Comparison of ENCODE assay signal across 25 cellular contexts in genomic region chr5:127097288-127097687, GRCh38. TPM values are rescaled to one million over a fixed set of nuclear protein-coding genes. Genes with fewer than 3 reads are reported as not detected.
DNase-seq lines count a peak whose midpoint lies in the region; ATAC-seq and TF ChIP-seq lines count a peak whose summit lies in the region.
"Had no signal": no experiment of that assay in that cellular context is flagged by ENCODE, and none has a peak within 500 bp of the region (broad histone marks: within the 10 kb centered on the region; RNA-seq: fewer than 3 reads in every experiment).

No MANE protein-coding gene starts in this region.

- H4K91ac ChIP-seq in mesenchymal stem cell (ENCODE audit: low read length), result peak overlapping the region; percentile 21

- DNase-seq in EH (ENCODE audit: low read depth) (peak; percentile 81), HAP-1 (ENCODE audit: low spot score in 2 of 2) (peak; percentile 34 to 60), SK-MEL-5 (ENCODE audit: low read depth, low spot score) (peak; percentile 47), mesenchymal stem cell (no peak), NCI-H446 treated with DMSO at 0.1 percent for 48 hours (lab: John Stamatoyannopoulos, UW) (no peak), dorsolateral prefrontal cortex (no peak)
- DNase-seq: activated CD4-positive, alpha-beta T cell treated with anti-CD3 and anti-CD28 coated beads, Interleukin-2, amount 50 U/mL, for 1 hour; activated CD8-positive, alpha-beta memory T cell treated with anti-CD3 and anti-CD28 coated beads, Interleukin-2, amount 10 ng/mL, durations not matched to agents 7 days and 5 days; activated naive CD4-positive, alpha-beta T cell treated with anti-CD3 and anti-CD28 coated beads for 36 hours; amygdala; CD4-positive, CD25-positive, alpha-beta regulatory T cell; cortex of kidney; DMS 273 treated with DMSO at 0.1 percent for 48 hours; KG1; left ventricle myocardium superior; midbrain; naive thymus-derived CD8-positive, alpha-beta T cell; NCI-H187 treated with DMSO at 0.1 percent for 48 hours; NCI-H446; pancreas had no signal

- H3K23ac ChIP-seq in mesenchymal stem cell (ENCODE audit: low read length in 2 of 2), result no peak overlapping the region

- WGBS in mesenchymal stem cell, result 93% methylated on average over 3 of the region's 3 CpGs

- no peak overlapping the region for H2BK5ac ChIP-seq in mesenchymal stem cell (ENCODE audit: low read depth, low read length, poor library complexity, severe bottlenecking)

- H3K27ac ChIP-seq in mesenchymal stem cell (ENCODE audit: low read length, poor library complexity, severe bottlenecking), result no peak overlapping the region
- H3K27ac ChIP-seq in dorsolateral prefrontal cortex, result no peak overlapping the region
- H3K27ac ChIP-seq: cardiac muscle cell, pancreas, RWPE1, tibial nerve had no signal

- no peak overlapping the region for H3K4me3 ChIP-seq in HAP-1
- no peak overlapping the region for H3K4me3 ChIP-seq in mesenchymal stem cell (ENCODE audit: insufficient read depth in 1 of 2, low read depth in 1 of 2, low read length in 2 of 2)
- no peak overlapping the region for H3K4me3 ChIP-seq in dorsolateral prefrontal cortex
- H3K4me3 ChIP-seq: cardiac muscle cell, pancreas, tibial nerve had no signal

- H3K4ac ChIP-seq in mesenchymal stem cell (ENCODE audit: low read depth in 1 of 2, low read length in 2 of 2), result no peak overlapping the region

- no peak overlapping the region for H3K14ac ChIP-seq in mesenchymal stem cell (ENCODE audit: low read length in 2 of 2)

- H3K4me2 ChIP-seq in mesenchymal stem cell (ENCODE audit: low read length, poor library complexity, severe bottlenecking), result no peak overlapping the region

- TF ChIP-seq CTCF in dorsolateral prefrontal cortex (IDR thresholded peaks at IDR 0.05 in 54 of 56, conservative IDR thresholded peaks at IDR 0.05 in 2 of 56; ENCODE audit: low read depth in 1 of 56, partially characterized antibody in 56 of 56), result no peak

- no peaks in the 10 kb centered on the region for H3K27me3 ChIP-seq in HAP-1 (ENCODE audit: low read depth)
- peaks cover 5 to 19% of the 10 kb centered on the region in 2 experiments for H3K27me3 ChIP-seq in mesenchymal stem cell (ENCODE audit: control insufficient read depth in 1 of 2, insufficient read depth in 1 of 2, low read length in 2 of 2)
- peaks cover 0 to 70% (median 0%) of the 10 kb centered on the region in 45 donors for H3K27me3 ChIP-seq in dorsolateral prefrontal cortex
- H3K27me3 ChIP-seq: cardiac muscle cell, pancreas, tibial nerve had no signal

- H2BK120ac ChIP-seq in mesenchymal stem cell (ENCODE audit: low read depth, low read length), result no peak overlapping the region

- no peak overlapping the region for H2AK5ac ChIP-seq in mesenchymal stem cell (ENCODE audit: low read length, severe bottlenecking)

- intact Hi-C loops in dorsolateral prefrontal cortex (cut with DNase I), result no loop called here

- no peak overlapping the region for H3K18ac ChIP-seq in mesenchymal stem cell (ENCODE audit: low read depth in 1 of 2, low read length in 2 of 2)

- H3K9ac ChIP-seq in mesenchymal stem cell (ENCODE audit: low read length), result no peak overlapping the region

- H3K4me1 ChIP-seq in HAP-1, result peaks cover 2% of the 10 kb centered on the region; the same call in 1 of the 2 replicates
- no peaks in the 10 kb centered on the region for H3K4me1 ChIP-seq in mesenchymal stem cell (ENCODE audit: control insufficient read depth, insufficient read depth, low read depth, low read length)
- H3K4me1 ChIP-seq: pancreas, tibial nerve had no signal

- no peak overlapping the region for H2BK15ac ChIP-seq in mesenchymal stem cell (ENCODE audit: low read depth, poor library complexity, severe bottlenecking)

- H4K8ac ChIP-seq in mesenchymal stem cell (ENCODE audit: low read length), result no peak overlapping the region

- H2BK12ac ChIP-seq in mesenchymal stem cell (ENCODE audit: low read length in 2 of 2), result no peak overlapping the region

- in situ Hi-C loops in HAP-1 (cut with MboI; ENCODE audit: low sequenced_read_pairs), result no loop called here
- in situ Hi-C loops in SK-MEL-5 (cut with HindIII; ENCODE audit: low pct_unique_long_range_greater_than_20kb, low sequenced_read_pairs), result no loop called here

- no peak for ATAC-seq in HG03565 (IDR thresholded peaks at IDR 0.05; ENCODE audit: unreplicated experiment)
- ATAC-seq: activated CD8-positive, alpha-beta memory T cell treated with anti-CD3 and anti-CD28 coated beads, Interleukin-2, amount 10 ng/mL, durations not matched to agents 7 days and 5 days; left ventricle myocardium superior; naive thymus-derived CD8-positive, alpha-beta T cell; pancreas; sciatic nerve had no signal

- H3K79me1 ChIP-seq in mesenchymal stem cell (replicated peaks; ENCODE audit: low read length, poor library complexity, severe bottlenecking), result no peaks in the 10 kb centered on the region

- no peaks in the 10 kb centered on the region for H3K36me3 ChIP-seq in HAP-1 (replicated peaks)
- no peaks in the 10 kb centered on the region for H3K36me3 ChIP-seq in mesenchymal stem cell (ENCODE audit: control insufficient read depth in 1 of 2, insufficient read depth in 2 of 2, low read depth in 1 of 2, low read length in 2 of 2)
- H3K36me3 ChIP-seq: cardiac muscle cell, pancreas, tibial nerve had no signal

- H3K9me3 ChIP-seq in HAP-1, result no peaks in the 10 kb centered on the region
- H3K9me3 ChIP-seq in mesenchymal stem cell (ENCODE audit: control insufficient read depth, low read length), result no peaks in the 10 kb centered on the region
- H3K9me3 ChIP-seq: pancreas, tibial nerve had no signal

- no peak overlapping the region for H2AFZ ChIP-seq in mesenchymal stem cell (ENCODE audit: low read depth, low read length)

RNA-seq across cellular contexts. Expression of gene C5orf63, which starts 24.0 kb away (rescaled TPM):
- 4.5 and 5.5 TPM in 2 replicates for total RNA-seq in SK-MEL-5 (2014; rRNA removed; shearing (Covaris generic))
- polyA plus RNA-seq in SK-MEL-5 (2015; cell fraction: cytosol; rRNA removed), result 0.77 and 1.1 TPM in 2 replicates
- 10.8 and 20.2 TPM in 2 replicates for polyA plus RNA-seq in SK-MEL-5 (2015; cell fraction: nucleus; rRNA removed)
- polyA plus RNA-seq in mesenchymal stem cell (2013, experiment 1 of 2), result not detected
- not detected for polyA plus RNA-seq in mesenchymal stem cell (2013, experiment 2 of 2)
- 10 to 100 TPM in 1 of 120 experiments, 1 to 10 TPM in 119; 1.0 to 11.3 (median 4.5) TPM for total RNA-seq in dorsolateral prefrontal cortex

Comparison
In these comparisons a context has a peak if more than half of its experiments do, and no peak if none do; other contexts are left out.
1. DNase-seq: peak in EH (single experiment), HAP-1 (2 of 2) and SK-MEL-5 (single experiment); none in mesenchymal stem cell (single experiment), NCI-H446 treated with DMSO at 0.1 percent for 48 hours (single experiment) and dorsolateral prefrontal cortex (0 of 10).